ENCODE assay signal across 16 cellular contexts in genomic region chr1:115650961-115651360, GRCh38. TPM values are rescaled to one million over a fixed set of nuclear protein-coding genes. Genes with fewer than 3 reads are reported as not detected.
DNase-seq lines count a peak whose midpoint lies in the region; ATAC-seq and TF ChIP-seq lines count a peak whose summit lies in the region.
"Had no signal": no experiment of that assay in that cellular context is flagged by ENCODE, and none has a peak within 500 bp of the region (broad histone marks: within the 10 kb centered on the region; RNA-seq: fewer than 3 reads in every experiment).

No MANE protein-coding gene starts in this region.

- peaks cover 31% of the 10 kb centered on the region; the same call in 1 of the 2 replicates for H3K79me2 ChIP-seq in KMS-11 (ENCODE audit: insufficient read depth, low read depth)

- ATAC-seq in mucosa of descending colon (peak; percentile 47), GM18517 (IDR thresholded peaks at IDR 0.05; ENCODE audit: unreplicated experiment) (no peak), HG02571 (IDR thresholded peaks at IDR 0.05; ENCODE audit: unreplicated experiment) (no peak)

- H3K9me3 Mint-ChIP-seq in CD8-positive, alpha-beta memory T cell, result no peaks in the 10 kb centered on the region
- H3K9me3 Mint-ChIP-seq: HFFc6 had no signal

- CTCF ChIA-PET in CD8-positive, alpha-beta memory T cell (lab: Charles Lee), result no interaction called here

- no peaks in the 10 kb centered on the region for H3K27me3 ChIP-seq in CD8-positive, alpha-beta memory T cell (ENCODE audit: insufficient read depth, low read length, poor library complexity, severe bottlenecking)
- H3K27me3 ChIP-seq in KMS-11 (ENCODE audit: insufficient read depth, low read depth), result no peaks in the 10 kb centered on the region

- peak overlapping the region; percentile 33 for H3K27ac ChIP-seq in CD8-positive, alpha-beta memory T cell (ENCODE audit: low read depth, low read length)
- H3K27ac ChIP-seq in KMS-11, result no peak overlapping the region
- H3K27ac ChIP-seq in coronary artery, result no peak overlapping the region
- H3K27ac ChIP-seq: GM23248, PC-9 had no signal

- no peaks in the 10 kb centered on the region for H3K27me3 Mint-ChIP-seq in CD8-positive, alpha-beta memory T cell

- H2AFZ ChIP-seq in KMS-11 (ENCODE audit: low read depth), result no peak overlapping the region
- H2AFZ ChIP-seq: GM23248, PC-9 had no signal

- peaks cover 0 to 3% (median 0%) of the 10 kb centered on the region in 3 donors for H3K36me3 Mint-ChIP-seq in CD8-positive, alpha-beta memory T cell

- peaks cover 0 to 3% (median 0%) of the 10 kb centered on the region in 3 donors for H3K4me1 Mint-ChIP-seq in CD8-positive, alpha-beta memory T cell

- H3K4me2 ChIP-seq in KMS-11, result peak overlapping the region; percentile 88; the same call in 1 of the 2 replicates
- H3K4me2 ChIP-seq: PC-9 had no signal

- no peaks in the 10 kb centered on the region for H3K9me3 ChIP-seq in CD8-positive, alpha-beta memory T cell (ENCODE audit: low read length)
- H3K9me3 ChIP-seq in mucosa of descending colon, result no peaks in the 10 kb centered on the region

- peak overlapping the region in 1 of 8 donors; percentile 77 for H3K27ac Mint-ChIP-seq in CD8-positive, alpha-beta memory T cell
- H3K27ac Mint-ChIP-seq: HFFc6 had no signal

- TF ChIP-seq CTCF in KMS-11 (conservative IDR thresholded peaks at IDR 0.05; ENCODE audit: low read depth, low read length) (no peak), coronary artery (IDR thresholded peaks at IDR 0.05) (no peak), mucosa of descending colon (IDR thresholded peaks at IDR 0.05) (no peak)

- H3K4me3 ChIP-seq in CD8-positive, alpha-beta memory T cell (ENCODE audit: low read length), result no peak overlapping the region
- H3K4me3 ChIP-seq in KMS-11 (IDR thresholded peaks at IDR 0.05; ENCODE audit: insufficient read depth, low read depth, low read length), result no peak overlapping the region
- H3K4me3 ChIP-seq in coronary artery, result no peak overlapping the region
- no peak overlapping the region for H3K4me3 ChIP-seq in mucosa of descending colon
- H3K4me3 ChIP-seq: GM23248, PC-9 had no signal

- H3K4me1 ChIP-seq in CD8-positive, alpha-beta memory T cell (ENCODE audit: insufficient read depth, low read length), result peaks cover 15% of the 10 kb centered on the region
- H3K4me1 ChIP-seq in KMS-11 (ENCODE audit: low read depth, poor library complexity, severe bottlenecking) (peaks cover 52% of the 10 kb centered on the region), mucosa of descending colon (ENCODE audit: low read depth) (peaks cover 46% of the 10 kb centered on the region)

- intact Hi-C loops in mucosa of descending colon (cut with DNase I, micrococcal nuclease), result no loop called here

- POLR2A ChIA-PET in CD8-positive, alpha-beta memory T cell (lab: Charles Lee), result no interaction called here

- H3K4me3 Mint-ChIP-seq in CD8-positive, alpha-beta memory T cell, result no peak overlapping the region
- H3K4me3 Mint-ChIP-seq: HFFc6 had no signal

- no peak overlapping the region for H3K9ac ChIP-seq in KMS-11
- H3K9ac ChIP-seq: GM23248 had no signal

- H4K20me1 ChIP-seq in KMS-11 (ENCODE audit: insufficient read depth), result no peaks in the 10 kb centered on the region

- H3K36me3 ChIP-seq in CD8-positive, alpha-beta memory T cell (ENCODE audit: insufficient read depth, low read length), result no peaks in the 10 kb centered on the region
- H3K36me3 ChIP-seq in KMS-11 (ENCODE audit: insufficient read depth) (no peaks in the 10 kb centered on the region), mucosa of descending colon (ENCODE audit: low read depth) (no peaks in the 10 kb centered on the region)

- DNase-seq in CD8-positive, alpha-beta memory T cell, result no peak
- DNase-seq in coronary artery (ENCODE audit: low spot score) (peak; percentile 53), mucosa of descending colon (peak in 2 of 3 donors; percentile 45 to 67), NCI-H446 (lab: John Stamatoyannopoulos, UW) (no peak)
- no peak for DNase-seq in stimulated activated CD4-positive, alpha-beta T cell treated with anti-CD3 and anti-CD28 coated beads, Interleukin-4, amount 100 ng/mL, for 1 hour
- DNase-seq: C1 segment of cervical spinal cord, COR-L47, DMS153, GM23248, HFFc6, NCI-H1436, NCI-H2029 treated with DMSO at 0.1 percent for 48 hours, PC-9 had no signal

RNA-seq across cellular contexts. Expression of gene VANGL1, which starts 9.2 kb away (rescaled TPM):
- total RNA-seq in CD8-positive, alpha-beta memory T cell, result 1 to 10 TPM; 3.0 to 3.3 TPM
- 3.2 TPM for polyA plus RNA-seq in CD8-positive, alpha-beta memory T cell
- 10 to 100 TPM; 15.6 to 21.7 (median 17.9) TPM for total RNA-seq in mucosa of descending colon

Comparison
In these comparisons a context has a peak if more than half of its experiments do, and no peak if none do; other contexts are left out.
1. DNase-seq: peak in coronary artery (single experiment) and mucosa of descending colon (2 of 3); none in CD8-positive, alpha-beta memory T cell (0 of 5), NCI-H446 (0 of 2) and stimulated activated CD4-positive, alpha-beta T cell treated with anti-CD3 and anti-CD28 coated beads, Interleukin-4, amount 100 ng/mL, for 1 hour (single experiment).